ENCODE assay signal across 8 cellular contexts in the genomic region with DNA sequence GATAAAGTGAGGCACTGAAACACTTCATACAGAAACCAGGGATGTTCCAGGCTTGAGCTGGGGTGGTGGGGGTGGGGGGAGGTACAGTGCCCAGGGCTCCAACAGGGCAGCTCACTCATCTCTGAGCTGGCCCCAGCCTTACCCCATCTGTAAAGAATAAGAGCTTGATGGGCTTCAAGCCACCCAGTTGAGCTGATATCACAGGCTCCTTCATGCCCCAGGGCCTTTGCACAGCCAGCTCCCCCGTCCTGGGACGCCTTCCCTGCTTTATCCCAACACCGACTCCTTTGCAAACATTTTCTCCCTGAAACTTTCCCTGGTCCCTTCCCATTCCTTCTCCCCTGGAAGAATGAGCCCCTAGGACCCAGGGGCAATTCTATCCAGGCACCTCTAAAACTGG.
"Had no signal": no experiment of that assay in that cellular context is flagged by ENCODE, and none has a peak within 500 bp of the region (broad histone marks: within the 10 kb centered on the region; RNA-seq: fewer than 3 reads in every experiment).

No MANE protein-coding gene starts in this region.

- ATAC-seq: HCT116 had no signal

- H3K4me1 ChIP-seq: HAP-1 had no signal

- H2AFZ ChIP-seq: GM23248 had no signal

- H3K9me3 ChIP-seq: HAP-1 had no signal

- H3K9ac ChIP-seq: GM23248 had no signal

- H3K27ac ChIP-seq: GM23248, HL-60 had no signal

- H3K4me3 ChIP-seq: GM23248, HAP-1 had no signal

- DNase-seq: GM23248, GOT3, H7, IMR-90, KBM-7 had no signal

- H3K36me3 ChIP-seq: HAP-1 had no signal
